In genomic region chr13:27125357-27126282, GRCh38 we compare ENCODE assay signal across 2 cellular contexts.
A peak's percentile ranks its signal among the peaks of the same experiment; 100 is the strongest.
TF ChIP-seq lines count a peak whose summit lies in the region.

No MANE protein-coding gene starts in this region.

TF ChIP-seq in HEK293T, 16 proteins besides CTCF, POLR2A, EP300 and RAD21:
- TF ChIP-seq NFRKB (IDR thresholded peaks at IDR 0.05) (0 out of 2 replicates have a peak, but pooled peaks have one; percentile 38), FOXM1 (IDR thresholded peaks at IDR 0.05; ENCODE audit: borderline replicate concordance) (no peak), PKNOX1 (IDR thresholded peaks at IDR 0.05) (peak; percentile 77)

TF ChIP-seq in H1, 55 proteins besides CTCF, POLR2A, EP300 and RAD21:
- TF ChIP-seq NANOG (IDR thresholded peaks at IDR 0.05; ENCODE audit: insufficient read depth, low read depth, low read length, poor library complexity, severe bottlenecking) (no peak), SP4 (IDR thresholded peaks at IDR 0.05; ENCODE audit: low read length) (no peak), BRCA1 (IDR thresholded peaks at IDR 0.05; ENCODE audit: low read depth, low read length) (no peak), JUN (IDR thresholded peaks at IDR 0.05; ENCODE audit: low read depth, low read length) (no peak), HDAC6 (IDR thresholded peaks at IDR 0.05; ENCODE audit: low read depth, low read length) (no peak), JUND (IDR thresholded peaks at IDR 0.05; ENCODE audit: low read length) (no peak), TAF1 (IDR thresholded peaks at IDR 0.05; ENCODE audit: low read depth, low read length) (no peak), MAFK (IDR thresholded peaks at IDR 0.05; ENCODE audit: low read depth, low read length) (no peak), CTBP2 (IDR thresholded peaks at IDR 0.05; ENCODE audit: borderline replicate concordance, insufficient read depth, insufficient read length, low read length) (no peak), SIRT6 (IDR thresholded peaks at IDR 0.05; ENCODE audit: low read length) (no peak), E2F6 (IDR thresholded peaks at IDR 0.05) (no peak), KDM5A (IDR thresholded peaks at IDR 0.05; ENCODE audit: low read length) (no peak), SIN3A (conservative IDR thresholded peaks at IDR 0.05 in 1 of 2, IDR thresholded peaks at IDR 0.05 in 1 of 2; ENCODE audit: low read depth in 1 of 2, low read length in 2 of 2) (no peak), BACH1 (IDR thresholded peaks at IDR 0.05; ENCODE audit: low read length) (no peak), FOSL1 (IDR thresholded peaks at IDR 0.05; ENCODE audit: insufficient read depth, low read depth, low read length) (no peak), TAF7 (optimal IDR thresholded peaks at IDR 0.05; ENCODE audit: borderline replicate concordance, low read depth, low read length) (no peak), GABPA (IDR thresholded peaks at IDR 0.05; ENCODE audit: borderline replicate concordance, insufficient read depth, low read length) (no peak), GTF2F1 (IDR thresholded peaks at IDR 0.05; ENCODE audit: borderline replicate concordance, low read depth, low read length) (no peak)
